ENCODE assay signal across 13 cellular contexts in genomic region chr3:101835676-101836075, GRCh38.
"Had no signal": no experiment of that assay in that cellular context is flagged by ENCODE, and none has a peak within 500 bp of the region (broad histone marks: within the 10 kb centered on the region; RNA-seq: fewer than 3 reads in every experiment).

No MANE protein-coding gene starts in this region.

- ATAC-seq: gastroesophageal sphincter, heart right ventricle, sciatic nerve had no signal

- H3K4me3 Mint-ChIP-seq: endodermal cell, mesothelial cell of epicardium had no signal

- H3K9me3 ChIP-seq: gastroesophageal sphincter, heart right ventricle, thyroid gland had no signal

- H3K9me3 Mint-ChIP-seq: endodermal cell had no signal

- DNase-seq: activated CD4-positive, alpha-beta T cell treated with anti-CD3 and anti-CD28 coated beads for 48 hours; activated CD8-positive, alpha-beta memory T cell treated with anti-CD3 and anti-CD28 coated beads for 24 hours; dorsolateral prefrontal cortex; endodermal cell; heart right ventricle; T-helper 9 cell; thyroid gland; WERI-Rb-1 had no signal

- H3K4me3 ChIP-seq: cardiac muscle cell, dorsolateral prefrontal cortex, gastroesophageal sphincter, heart right ventricle, thyroid gland had no signal

- H3K4me1 Mint-ChIP-seq: endodermal cell had no signal

- FAIRE-seq: astrocyte had no signal

- H3K27ac ChIP-seq: cardiac muscle cell, heart right ventricle, thyroid gland, WERI-Rb-1 had no signal

- H3K36me3 ChIP-seq: cardiac muscle cell, gastroesophageal sphincter, heart right ventricle, thyroid gland, WERI-Rb-1 had no signal

- H3K27ac Mint-ChIP-seq: endodermal cell, mesothelial cell of epicardium had no signal

- H3K27me3 ChIP-seq: cardiac muscle cell, dorsolateral prefrontal cortex, gastroesophageal sphincter, heart right ventricle, thyroid gland had no signal
